In genomic region chr1:150563340-150564038, GRCh38 we compare ENCODE assay signal across 1 cellular context.
A peak's percentile ranks its signal among the peaks of the same experiment; 100 is the strongest.
TF ChIP-seq lines count a peak whose summit lies in the region.

No MANE protein-coding gene starts in this region.

TF ChIP-seq in GM12878, 131 proteins besides CTCF, POLR2A, EP300 and RAD21 (continues in another document):
- 0 out of 2 replicates have a peak, but pooled peaks have one; percentile 11 for TF ChIP-seq ESRRA (IDR thresholded peaks at IDR 0.05; ENCODE audit: low read length)
- peak; percentile 86 for TF ChIP-seq MEF2A (IDR thresholded peaks at IDR 0.05; ENCODE audit: insufficient read depth, low read depth, low read length)
- TF ChIP-seq PRDM15 (CRISPR knock-in tag; IDR thresholded peaks at IDR 0.05) = no peak
- TF ChIP-seq IRF4 (IDR thresholded peaks at IDR 0.05; ENCODE audit: low read depth, low read length) = 0 out of 2 replicates have a peak, but pooled peaks have one; percentile 7
- peak in 1 of 2 experiments; percentile 64; a peak in 1 of 4 replicates for TF ChIP-seq ETV6 (conservative IDR thresholded peaks at IDR 0.05 in 1 of 2, IDR thresholded peaks at IDR 0.05 in 1 of 2; ENCODE audit: borderline replicate concordance in 1 of 2, low read depth in 1 of 2)
- peak; percentile 41; the same call in 1 of the 2 replicates for TF ChIP-seq BMI1 (IDR thresholded peaks at IDR 0.05; ENCODE audit: borderline replicate concordance)
- TF ChIP-seq ZBTB33 (IDR thresholded peaks at IDR 0.05) = no peak
- TF ChIP-seq RCOR1 (conservative IDR thresholded peaks at IDR 0.05; ENCODE audit: low read depth, low read length) = no peak
- TF ChIP-seq ZNF274 (IDR thresholded peaks at IDR 0.05; ENCODE audit: insufficient read depth, insufficient read length) = no peak
- TF ChIP-seq NBN (IDR thresholded peaks at IDR 0.05) = 0 out of 2 replicates have a peak, but pooled peaks have one; percentile 9
- peak; percentile 57 for TF ChIP-seq POLR2AphosphoS5 (IDR thresholded peaks at IDR 0.05; ENCODE audit: low read length)
- no peak for TF ChIP-seq ZZZ3 (IDR thresholded peaks at IDR 0.05; ENCODE audit: control insufficient read depth, insufficient read length, low read depth)
- peak; percentile 72 for TF ChIP-seq PBX3 (IDR thresholded peaks at IDR 0.05; ENCODE audit: insufficient replicate concordance, low read depth, low read length)
- TF ChIP-seq JUND (IDR thresholded peaks at IDR 0.05; ENCODE audit: low read depth, low read length) = no peak
- no peak for TF ChIP-seq ZNF384 (IDR thresholded peaks at IDR 0.05; ENCODE audit: borderline replicate concordance, low read depth, low read length)
- no peak for TF ChIP-seq NR2C1 (IDR thresholded peaks at IDR 0.05)
- TF ChIP-seq ZNF24 (IDR thresholded peaks at IDR 0.05) = no peak
- TF ChIP-seq EGR1 (IDR thresholded peaks at IDR 0.05; ENCODE audit: borderline replicate concordance in 1 of 2, low read depth in 2 of 2, low read length in 2 of 2) = no peak
- TF ChIP-seq RUNX3 (IDR thresholded peaks at IDR 0.05; ENCODE audit: low read length) = no peak
- TF ChIP-seq ATF7 (IDR thresholded peaks at IDR 0.05; ENCODE audit: low read depth) = no peak; the same call in 1 of the 2 replicates
- no peak for TF ChIP-seq STAT1 (conservative IDR thresholded peaks at IDR 0.05)
- TF ChIP-seq RFX5 (IDR thresholded peaks at IDR 0.05; ENCODE audit: low read depth, low read length) = no peak
- no peak for TF ChIP-seq HDAC6 (IDR thresholded peaks at IDR 0.05; ENCODE audit: unreplicated experiment)
- no peak for TF ChIP-seq E2F8 (IDR thresholded peaks at IDR 0.05; ENCODE audit: low read depth, partially characterized antibody)
- no peak for TF ChIP-seq ZNF622 (IDR thresholded peaks at IDR 0.05)
- 0 out of 2 replicates have a peak, but pooled peaks have one; percentile 34 for TF ChIP-seq CHD1 (IDR thresholded peaks at IDR 0.05; ENCODE audit: low read depth, low read length)
- TF ChIP-seq JUNB (IDR thresholded peaks at IDR 0.05) = peak; percentile 19; the same call in 1 of the 2 replicates
- no peak for TF ChIP-seq WRNIP1 (IDR thresholded peaks at IDR 0.05; ENCODE audit: borderline replicate concordance, low read depth, low read length)
- peak; percentile 53 for TF ChIP-seq EED (IDR thresholded peaks at IDR 0.05; ENCODE audit: low read depth)
- no peak for TF ChIP-seq E2F4 (IDR thresholded peaks at IDR 0.05; ENCODE audit: low read depth, low read length)
- peak; percentile 65; the same call in 1 of the 2 replicates for TF ChIP-seq CBFB (IDR thresholded peaks at IDR 0.05; ENCODE audit: low read depth)
- no peak for TF ChIP-seq SREBF1 (IDR thresholded peaks at IDR 0.05; ENCODE audit: low read length)
- peak; percentile 97 for TF ChIP-seq TBL1XR1 (IDR thresholded peaks at IDR 0.05; ENCODE audit: low read depth, low read length)
- no peak for TF ChIP-seq SUPT20H (IDR thresholded peaks at IDR 0.05; ENCODE audit: borderline replicate concordance, control insufficient read depth, low read depth, low read length)
- peak; percentile 96 for TF ChIP-seq RELB (IDR thresholded peaks at IDR 0.05; ENCODE audit: low read depth)
- TF ChIP-seq TAF1 (IDR thresholded peaks at IDR 0.05; ENCODE audit: borderline replicate concordance, low read depth, low read length) = no peak
- no peak for TF ChIP-seq SPI1 (IDR thresholded peaks at IDR 0.05; ENCODE audit: borderline replicate concordance, insufficient read depth, low read depth, low read length)
- TF ChIP-seq MTA2 (IDR thresholded peaks at IDR 0.05; ENCODE audit: low read depth) = no peak; the same call in none of the 2 replicates
- TF ChIP-seq BCLAF1 (IDR thresholded peaks at IDR 0.05) = no peak
- TF ChIP-seq HDGF (IDR thresholded peaks at IDR 0.05) = peak; percentile 86
- peak; percentile 29 for TF ChIP-seq BCL3 (IDR thresholded peaks at IDR 0.05; ENCODE audit: borderline replicate concordance, insufficient read depth, low read depth, low read length, poor library complexity, severe bottlenecking)
- TF ChIP-seq ATF3 (IDR thresholded peaks at IDR 0.05; ENCODE audit: borderline replicate concordance, extremely low read depth, low read depth, low read length) = no peak
- TF ChIP-seq BACH1 (IDR thresholded peaks at IDR 0.05; ENCODE audit: borderline replicate concordance) = peak; percentile 28; the same call in 1 of the 2 replicates
